8 cellular contexts compared by ENCODE assay signal in genomic region chr14:103715052-103716000, GRCh38. TPM values are rescaled to one million over a fixed set of nuclear protein-coding genes. Genes with fewer than 3 reads are reported as not detected.
DNase-seq lines count a peak whose midpoint lies in the region; ATAC-seq and TF ChIP-seq lines count a peak whose summit lies in the region.

Gene XRCC3, minus strand, starts transcription at chr14:103715451. Its CDS starts 4,364 bp downstream, at chr14:103711087.
Gene ZFYVE21, plus strand, starts transcription at chr14:103715810. Its CDS starts 32 bp downstream, at chr14:103715842.

- H3K36me3 Mint-ChIP-seq in activated CD4-positive, alpha-beta memory T cell treated with anti-CD3 and anti-CD28 coated beads for 36 hours = peaks cover 14% of the 10 kb centered on the region

- no peaks in the 10 kb centered on the region for H3K36me3 ChIP-seq in duodenal mucosa (ENCODE audit: control insufficient read depth in 1 of 2, insufficient read depth in 2 of 2, low read length in 2 of 2)
- no peaks in the 10 kb centered on the region for H3K36me3 ChIP-seq in right lobe of liver

- ATAC-seq in GM19438 (IDR thresholded peaks at IDR 0.05; ENCODE audit: low read depth, unreplicated experiment) (peak; percentile 94), HG03575 (IDR thresholded peaks at IDR 0.05; ENCODE audit: extremely low read depth, insufficient number of reproducible peaks, low FRiP score, unreplicated experiment) (peak; percentile 90), right lobe of liver (peak; percentile 94 to 98 (median 96))

- CTCF ChIA-PET in activated CD4-positive, alpha-beta memory T cell treated with anti-CD3 and anti-CD28 coated beads for 36 hours (lab: Charles Lee) = no interaction called here

- H3K4me1 ChIP-seq in duodenal mucosa (ENCODE audit: control insufficient read depth in 1 of 2, insufficient read depth in 2 of 2, low read length in 2 of 2) (peaks cover 29 to 36% of the 10 kb centered on the region in 2 donors), right lobe of liver (peaks cover 0 to 7% (median 2%) of the 10 kb centered on the region in 4 donors)

- no peaks in the 10 kb centered on the region for H3K9me3 Mint-ChIP-seq in activated CD4-positive, alpha-beta memory T cell treated with anti-CD3 and anti-CD28 coated beads for 36 hours

- TF ChIP-seq POLR2A in right lobe of liver (IDR thresholded peaks at IDR 0.05) = peak; percentile 77

- no peaks in the 10 kb centered on the region for H3K9me3 ChIP-seq in duodenal mucosa (ENCODE audit: control insufficient read depth in 1 of 2, low read length in 2 of 2)
- no peaks in the 10 kb centered on the region for H3K9me3 ChIP-seq in right lobe of liver

- peak within 1 kb of the TSS; percentile 63 to 64 for H3K9ac ChIP-seq in duodenal mucosa (ENCODE audit: low read depth in 1 of 2, low read length in 2 of 2)

- peaks cover 2% of the 10 kb centered on the region for H3K27me3 Mint-ChIP-seq in activated CD4-positive, alpha-beta memory T cell treated with anti-CD3 and anti-CD28 coated beads for 36 hours

- DNase-seq in CD1c-positive myeloid dendritic cell (ENCODE audit: extremely low spot score) (peak; percentile 100), NCI-H82 treated with DMSO at 0.1 percent for 48 hours (lab: John Stamatoyannopoulos, UW; ENCODE audit: unreplicated experiment) (peak; percentile 96), right lobe of liver (peak; percentile 99 to 100 (median 100))
- DNase-seq in activated CD4-positive, alpha-beta memory T cell treated with anti-CD3 and anti-CD28 coated beads for 36 hours = peak; percentile 100
- DNase-seq in stimulated activated CD4-positive, alpha-beta T cell treated with anti-CD3 and anti-CD28 coated beads, Interleukin-4, amount 100 ng/mL, for 4 hours = peak; percentile 98 to 100

- H3K27me3 ChIP-seq in duodenal mucosa (ENCODE audit: control insufficient read depth in 1 of 2, insufficient read depth in 2 of 2, low read length in 2 of 2) = no peaks in the 10 kb centered on the region
- H3K27me3 ChIP-seq in right lobe of liver = no peaks in the 10 kb centered on the region

- H3K27ac ChIP-seq in duodenal mucosa (ENCODE audit: low read depth, low read length) = no peak within 1 kb of the TSS
- peak within 1 kb of the TSS in 2 of 3 donors; percentile 44 to 68 for H3K27ac ChIP-seq in right lobe of liver

- POLR2A ChIA-PET in activated CD4-positive, alpha-beta memory T cell treated with anti-CD3 and anti-CD28 coated beads for 36 hours (lab: Charles Lee) = interaction anchor here (0.6 to 1.6 kb wide), 9 partner anchors 11 to 91 kb away, joined by 3 to 5 read pairs (median 3); partner anchors contain the start of gene KLC1

- H3K4me3 ChIP-seq in duodenal mucosa (ENCODE audit: low read depth in 1 of 2, low read length in 2 of 2) (peak within 1 kb of the TSS; percentile 64 to 79), right lobe of liver (peak within 1 kb of the TSS; percentile 77 to 94 (median 91))

- 0% methylated on average over 21 of the region's 121 CpGs for WGBS in right lobe of liver (ENCODE audit: insufficient coverage, low coverage, low lambda C conversion rate, missing lambda C conversion rate)

- H3K4me1 Mint-ChIP-seq in activated CD4-positive, alpha-beta memory T cell treated with anti-CD3 and anti-CD28 coated beads for 36 hours (ENCODE audit: low read depth) = peaks cover 60% of the 10 kb centered on the region

- intact Hi-C loops in activated CD4-positive, alpha-beta memory T cell treated with anti-CD3 and anti-CD28 coated beads for 36 hours (cut with micrococcal nuclease) = loop anchor here (1.0 to 2.0 kb wide), 4 partner anchors 86 to 205 kb away; partner anchors contain the start of genes BAG5, COA8, KLC1 and PPP1R13B
- intact Hi-C loops in right lobe of liver (cut with DNase I) = no loop called here

- H3K27ac Mint-ChIP-seq in activated CD4-positive, alpha-beta memory T cell treated with anti-CD3 and anti-CD28 coated beads for 36 hours = peak within 1 kb of the TSS; percentile 85

- peak within 1 kb of the TSS; percentile 86 for H3K4me3 Mint-ChIP-seq in activated CD4-positive, alpha-beta memory T cell treated with anti-CD3 and anti-CD28 coated beads for 36 hours

- no peak for TF ChIP-seq CTCF in right lobe of liver (IDR thresholded peaks at IDR 0.05)

RNA-seq across cellular contexts. Expression of gene XRCC3, which starts in this region (rescaled TPM):
- 10 to 100 TPM; 41.9 to 48.5 TPM for total RNA-seq in activated CD4-positive, alpha-beta memory T cell treated with anti-CD3 and anti-CD28 coated beads for 36 hours
- total RNA-seq in right lobe of liver = 1 to 10 TPM in 5 of 6 experiments, under 1 TPM in 1; 0.88 to 6.3 (median 1.8) TPM

RNA-seq across cellular contexts. Expression of gene ZFYVE21, which starts in this region (rescaled TPM):
- 10 to 100 TPM; 14.9 to 15.9 TPM for total RNA-seq in activated CD4-positive, alpha-beta memory T cell treated with anti-CD3 and anti-CD28 coated beads for 36 hours
- 10 to 100 TPM; 20.9 to 35.2 (median 27.6) TPM for total RNA-seq in right lobe of liver

Comparison
In these comparisons a context has a peak if more than half of its experiments do, and no peak if none do; other contexts are left out.
1. RNA of gene XRCC3 (total RNA-seq): 41.9 to 48.5 TPM in activated CD4-positive, alpha-beta memory T cell treated with anti-CD3 and anti-CD28 coated beads for 36 hours; 0.88 to 6.3 TPM in right lobe of liver; every median in the first group is over 4 times any median in the second.
2. Peak in every context shown above with its lines, with median percentiles within 50 percentile points of each other: DNase-seq and ATAC-seq.